ENCODE assay signal across 9 cellular contexts in the genomic region with DNA sequence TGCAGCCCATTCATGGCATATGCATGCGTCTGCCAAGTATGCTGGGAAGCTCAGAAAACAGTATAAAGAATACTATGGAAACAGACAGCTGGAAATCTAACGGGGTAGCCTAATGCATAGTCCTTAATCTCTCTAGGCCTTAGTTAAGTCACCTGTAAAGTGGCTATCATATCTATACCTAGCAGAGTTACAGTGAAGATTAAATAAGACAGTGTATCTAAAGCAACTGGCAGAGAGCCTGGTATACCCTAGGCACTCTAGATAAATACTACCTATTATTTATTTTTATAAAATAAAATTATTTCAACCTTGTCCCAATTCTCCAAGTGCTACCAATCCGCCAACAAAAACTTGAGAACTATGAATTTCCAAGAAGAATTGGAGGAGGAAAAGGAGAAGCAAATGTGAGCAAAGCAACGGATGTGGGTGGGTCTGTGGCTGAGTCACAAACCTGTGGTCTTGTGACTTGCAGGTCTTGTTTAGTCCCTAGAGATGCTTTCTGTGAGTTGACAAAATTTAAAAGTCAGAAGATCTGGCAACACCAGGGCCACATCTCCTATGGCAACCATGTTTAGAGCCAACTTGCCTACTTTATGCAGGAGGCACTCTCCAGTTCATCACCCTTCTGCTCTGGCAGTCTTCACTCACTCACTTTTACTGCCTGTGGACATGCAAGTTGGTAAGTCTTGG.
DNase-seq lines count a peak whose midpoint lies in the region; ATAC-seq and TF ChIP-seq lines count a peak whose summit lies in the region.
"Had no signal": no experiment of that assay in that cellular context is flagged by ENCODE, and none has a peak within 500 bp of the region (broad histone marks: within the 10 kb centered on the region; RNA-seq: fewer than 3 reads in every experiment).

No MANE protein-coding gene starts in this region.

- H3K36me3 Mint-ChIP-seq in activated CD8-positive, alpha-beta T cell treated with anti-CD3 and anti-CD28 coated beads, Interleukin-2, amount 10 ng/mL, durations not matched to agents 7 days and 5 days (ENCODE audit: low read depth) = no peaks in the 10 kb centered on the region

- H3K4me1 ChIP-seq in vagina = peaks cover 7% of the 10 kb centered on the region

- H3K27me3 Mint-ChIP-seq in activated CD8-positive, alpha-beta T cell treated with anti-CD3 and anti-CD28 coated beads, Interleukin-2, amount 10 ng/mL, durations not matched to agents 7 days and 5 days (ENCODE audit: low read depth) = peaks cover 19% of the 10 kb centered on the region

- no peak overlapping the region for H3K27ac Mint-ChIP-seq in activated CD8-positive, alpha-beta T cell treated with anti-CD3 and anti-CD28 coated beads, Interleukin-2, amount 10 ng/mL, durations not matched to agents 7 days and 5 days

- POLR2A ChIA-PET in activated CD8-positive, alpha-beta T cell treated with anti-CD3 and anti-CD28 coated beads, Interleukin-2, amount 10 ng/mL, durations not matched to agents 7 days and 5 days (lab: Charles Lee) = no interaction called here

- no peaks in the 10 kb centered on the region for H3K9me3 ChIP-seq in vagina
- H3K9me3 ChIP-seq: neutrophil had no signal

- no peaks in the 10 kb centered on the region for H3K27me3 ChIP-seq in vagina
- H3K27me3 ChIP-seq: neutrophil had no signal

- intact Hi-C loops in vagina (cut with DNase I) = no loop called here

- ATAC-seq in GM19372 (IDR thresholded peaks at IDR 0.05; ENCODE audit: low read depth, unreplicated experiment) (peak; percentile 74), HG03280 (IDR thresholded peaks at IDR 0.05; ENCODE audit: unreplicated experiment) (peak; percentile 82)
- peak; percentile 92 for ATAC-seq in activated CD8-positive, alpha-beta T cell treated with anti-CD3 and anti-CD28 coated beads, Interleukin-2, amount 10 ng/mL, durations not matched to agents 7 days and 5 days

- peak; percentile 2 for DNase-seq in EL
- DNase-seq in activated CD8-positive, alpha-beta T cell treated with anti-CD3 and anti-CD28 coated beads, Interleukin-2, amount 10 ng/mL, durations not matched to agents 7 days and 5 days = peak; percentile 77
- DNase-seq in vagina (ENCODE audit: extremely low spot score in 2 of 2) = no peak
- no peak for DNase-seq in DMS153 (lab: John Stamatoyannopoulos, UW)
- no peak for DNase-seq in Ammon's horn (ENCODE audit: low spot score)
- no peak for DNase-seq in NCI-H2196 (lab: John Stamatoyannopoulos, UW; ENCODE audit: unreplicated experiment)

- no peak for TF ChIP-seq POLR2A in vagina (IDR thresholded peaks at IDR 0.05)

- no peak overlapping the region for H3K4me3 ChIP-seq in vagina

- no peak for TF ChIP-seq CTCF in vagina (IDR thresholded peaks at IDR 0.05)

- no peaks in the 10 kb centered on the region for H3K36me3 ChIP-seq in vagina
- H3K36me3 ChIP-seq: neutrophil had no signal

- H3K9me3 Mint-ChIP-seq in activated CD8-positive, alpha-beta T cell treated with anti-CD3 and anti-CD28 coated beads, Interleukin-2, amount 10 ng/mL, durations not matched to agents 7 days and 5 days (ENCODE audit: insufficient read depth) = no peaks in the 10 kb centered on the region

- H3K27ac ChIP-seq in vagina = peak overlapping the region; percentile 28
- H3K27ac ChIP-seq: neutrophil had no signal

- H3K4me3 Mint-ChIP-seq in activated CD8-positive, alpha-beta T cell treated with anti-CD3 and anti-CD28 coated beads, Interleukin-2, amount 10 ng/mL, durations not matched to agents 7 days and 5 days = peak overlapping the region; percentile 0

- peaks cover 17% of the 10 kb centered on the region for H3K4me1 Mint-ChIP-seq in activated CD8-positive, alpha-beta T cell treated with anti-CD3 and anti-CD28 coated beads, Interleukin-2, amount 10 ng/mL, durations not matched to agents 7 days and 5 days (ENCODE audit: low read depth)

- CTCF ChIA-PET in activated CD8-positive, alpha-beta T cell treated with anti-CD3 and anti-CD28 coated beads, Interleukin-2, amount 10 ng/mL, durations not matched to agents 7 days and 5 days (lab: Charles Lee) = interaction anchor here (1.0 kb wide), 1 partner anchor 316 kb away, joined by 4 read pairs; no protein-coding TSS in a partner anchor

Comparison
In these comparisons a context has a peak if more than half of its experiments do, and no peak if none do; other contexts are left out.
1. DNase-seq: peak in EL (single experiment) and activated CD8-positive, alpha-beta T cell treated with anti-CD3 and anti-CD28 coated beads, Interleukin-2, amount 10 ng/mL, durations not matched to agents 7 days and 5 days (single experiment); none in vagina (0 of 2), DMS153 (single experiment), Ammon's horn (single experiment) and NCI-H2196 (single experiment).
2. Peak in every context shown above with its lines, with median percentiles within 50 percentile points of each other: ATAC-seq.